ENCODE assay signal across 24 cellular contexts in the genomic region with DNA sequence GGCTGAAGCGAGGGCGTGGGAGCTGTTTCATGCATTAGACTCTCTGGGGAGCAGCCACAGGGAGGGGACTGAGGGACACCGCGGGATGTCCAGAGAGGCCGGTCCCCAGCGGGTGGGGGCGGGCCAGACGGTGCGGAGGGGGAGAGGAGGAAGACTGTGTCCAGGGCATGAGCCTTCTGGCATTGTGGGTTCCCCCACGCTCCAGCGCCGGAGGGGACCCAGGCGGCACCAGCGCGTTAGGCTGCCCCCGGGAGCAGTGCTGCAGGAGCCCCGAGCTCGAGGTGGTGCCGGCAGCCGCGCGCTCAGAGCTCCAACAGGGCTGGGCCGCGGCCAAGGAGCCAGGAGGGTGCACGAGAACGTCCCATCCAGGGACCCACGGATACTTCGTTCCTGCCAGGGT. TPM values are rescaled to one million over a fixed set of nuclear protein-coding genes. Genes with fewer than 3 reads are reported as not detected.
"Had no signal": no experiment of that assay in that cellular context is flagged by ENCODE, and none has a peak within 500 bp of the region (broad histone marks: within the 10 kb centered on the region; RNA-seq: fewer than 3 reads in every experiment).

No MANE protein-coding gene starts in this region.

- H3K4me1 ChIP-seq: right atrium auricular region, suprapubic skin, transverse colon had no signal

- FAIRE-seq: endometrium had no signal

- H3K27ac ChIP-seq: ovary, right atrium auricular region, stomach, suprapubic skin, transverse colon had no signal

- H3K9me3 ChIP-seq: ovary, prostate gland, right atrium auricular region, stomach, suprapubic skin, transverse colon had no signal

- H3K27me3 ChIP-seq: ovary, right atrium auricular region, stomach, suprapubic skin, transverse colon had no signal

- H3K4me3 Mint-ChIP-seq: activated naive CD8-positive, alpha-beta T cell treated with anti-CD3 and anti-CD28 coated beads for 36 hours; activated T-cell treated with anti-CD3 and anti-CD28 coated beads, Interleukin-2, amount 50 U/mL, for 24 hours; dendritic cell treated with granulocyte-macrophage colony-stimulating factor and Interleukin-4, amounts not matched to agents 40 ng/mL and 50 ng/mL, for 4 days; immature natural killer cell; mesothelial cell of epicardium; naive thymus-derived CD8-positive, alpha-beta T cell had no signal

- H3K4me1 Mint-ChIP-seq: activated naive CD8-positive, alpha-beta T cell treated with anti-CD3 and anti-CD28 coated beads for 36 hours; immature natural killer cell; mesothelial cell of epicardium; naive thymus-derived CD8-positive, alpha-beta T cell had no signal

- H3K9me3 Mint-ChIP-seq: activated naive CD8-positive, alpha-beta T cell treated with anti-CD3 and anti-CD28 coated beads for 36 hours; activated T-cell treated with anti-CD3 and anti-CD28 coated beads, Interleukin-2, amount 50 U/mL, for 24 hours; activated T-helper 2 cell treated with anti-CD3 and anti-CD28 coated beads, Interferon-gamma antibody, Interleukin-2, Interleukin-4, amounts not matched to agents 10 μg/mL and 5 μg/mL and 100 μg/mL, durations not matched to agents 14 hours and 24 hours and 36 hours; dendritic cell treated with granulocyte-macrophage colony-stimulating factor and Interleukin-4, amounts not matched to agents 40 ng/mL and 50 ng/mL, for 4 days; immature natural killer cell; mesothelial cell of epicardium; naive thymus-derived CD8-positive, alpha-beta T cell had no signal

- H3K4me3 ChIP-seq: ovary, prostate gland, right atrium auricular region, stomach, suprapubic skin, transverse colon had no signal

- ATAC-seq: left lobe of liver; naive thymus-derived CD8-positive, alpha-beta T cell had no signal

- H3K36me3 Mint-ChIP-seq: activated naive CD8-positive, alpha-beta T cell treated with anti-CD3 and anti-CD28 coated beads for 36 hours; immature natural killer cell; mesothelial cell of epicardium; naive thymus-derived CD8-positive, alpha-beta T cell had no signal

- DNase-seq: activated CD4-positive, alpha-beta T cell treated with anti-CD3 and anti-CD28 coated beads, Interleukin-2, amount 50 U/mL, for 4 hours; activated CD8-positive, alpha-beta memory T cell treated with anti-CD3 and anti-CD28 coated beads for 24 hours; activated CD8-positive, alpha-beta memory T cell treated with anti-CD3 and anti-CD28 coated beads, Interleukin-2, amount 50 U/mL, for 4 hours; activated naive CD4-positive, alpha-beta T cell; activated naive CD8-positive, alpha-beta T cell treated with anti-CD3 and anti-CD28 coated beads for 36 hours; activated T-cell treated with anti-CD3 and anti-CD28 coated beads, Interleukin-2, amount 50 U/mL, for 24 hours; effector CD4-positive, alpha-beta T cell; immature natural killer cell; naive thymus-derived CD8-positive, alpha-beta T cell; ovary; stimulated activated CD4-positive, alpha-beta T cell treated with anti-CD3 and anti-CD28 coated beads, Interleukin-4, amount 100 ng/mL, for 24 hours; stomach; T-helper 9 cell; transverse colon had no signal

- H3K27me3 Mint-ChIP-seq: dendritic cell treated with granulocyte-macrophage colony-stimulating factor and Interleukin-4, amounts not matched to agents 40 ng/mL and 50 ng/mL, for 4 days had no signal

- H3K27ac Mint-ChIP-seq: activated naive CD8-positive, alpha-beta T cell treated with anti-CD3 and anti-CD28 coated beads for 36 hours; activated T-cell treated with anti-CD3 and anti-CD28 coated beads, Interleukin-2, amount 50 U/mL, for 24 hours; activated T-helper 2 cell treated with anti-CD3 and anti-CD28 coated beads, Interferon-gamma antibody, Interleukin-2, Interleukin-4, amounts not matched to agents 10 μg/mL and 5 μg/mL and 100 μg/mL, durations not matched to agents 14 hours and 24 hours and 36 hours; dendritic cell treated with granulocyte-macrophage colony-stimulating factor and Interleukin-4, amounts not matched to agents 40 ng/mL and 50 ng/mL, for 4 days; immature natural killer cell; mesothelial cell of epicardium had no signal

- H3K36me3 ChIP-seq: ovary, prostate gland, right atrium auricular region, stomach, suprapubic skin, transverse colon had no signal

RNA-seq across cellular contexts. Expression of gene SLC22A3, which starts 14.4 kb away (rescaled TPM):
- total RNA-seq: activated naive CD8-positive, alpha-beta T cell treated with anti-CD3 and anti-CD28 coated beads for 36 hours; activated T-helper 2 cell treated with anti-CD3 and anti-CD28 coated beads, Interferon-gamma antibody, Interleukin-2, Interleukin-4, amounts not matched to agents 10 μg/mL and 5 μg/mL and 100 μg/mL, durations not matched to agents 14 hours and 24 hours and 36 hours; lung microvascular endothelial cell; naive thymus-derived CD8-positive, alpha-beta T cell; T-helper 1 cell treated with Interleukin-12 subunit alpha and Interleukin-12 subunit beta and Interleukin-4 antibody, amounts not matched to agents 30 ng/mL and 1 ng/mL, for 36 hours had no signal
